Comparison of ENCODE assay signal across 12 cellular contexts in genomic region chr12:107779077-107779840, GRCh38. TPM values are rescaled to one million over a fixed set of nuclear protein-coding genes. Genes with fewer than 3 reads are reported as not detected.
DNase-seq lines count a peak whose midpoint lies in the region; ATAC-seq and TF ChIP-seq lines count a peak whose summit lies in the region.
"Had no signal": no experiment of that assay in that cellular context is flagged by ENCODE, and none has a peak within 500 bp of the region (broad histone marks: within the 10 kb centered on the region; RNA-seq: fewer than 3 reads in every experiment).

No MANE protein-coding gene starts in this region.

- CTCF ChIA-PET in T-cell (lab: Charles Lee), result interaction anchor here in 1 of 2 donors (0.6 kb wide), 1 partner anchor 103 kb away, joined by 5 read pairs; no protein-coding TSS in a partner anchor

- intact Hi-C loops in gastrocnemius medialis (cut with DNase I; ENCODE audit: low total_unique reads), result no loop called here

- H3K79me2 ChIP-seq in OCI-LY3 (ENCODE audit: low read length), result no peaks in the 10 kb centered on the region
- H3K79me2 ChIP-seq in osteoblast (ENCODE audit: insufficient read depth, low read length), result no peaks in the 10 kb centered on the region

- no peaks in the 10 kb centered on the region for H3K9me3 Mint-ChIP-seq in T-cell
- H3K9me3 Mint-ChIP-seq: activated naive CD8-positive, alpha-beta T cell treated with anti-CD3 and anti-CD28 coated beads for 36 hours had no signal

- ATAC-seq in GM19452 (IDR thresholded peaks at IDR 0.05; ENCODE audit: unreplicated experiment), result peak; percentile 78
- peak; percentile 56 for ATAC-seq in HG03060 (IDR thresholded peaks at IDR 0.05; ENCODE audit: low read depth, unreplicated experiment)
- no peak for ATAC-seq in gastrocnemius medialis
- no peak for ATAC-seq in T-cell (replicated peaks in 1 of 4)

- H3K4me1 Mint-ChIP-seq in T-cell, result peaks cover 8 to 12% (median 11%) of the 10 kb centered on the region in 3 donors

- DNase-seq in GM06990 (ENCODE audit: extremely low read depth, insufficient read length) (peak; percentile 32), gastrocnemius medialis (no peak), T-cell (no peak), NCI-H526 (lab: John Stamatoyannopoulos, UW) (no peak), osteoblast (ENCODE audit: insufficient read length, low spot score, missing footprints) (no peak)
- DNase-seq: activated naive CD8-positive, alpha-beta T cell treated with anti-CD3 and anti-CD28 coated beads for 36 hours; BE2C; esophagus squamous epithelium; NCI-H187 treated with DMSO at 0.1 percent for 48 hours had no signal

- H3K27me3 ChIP-seq in GM06990 (replicated peaks; ENCODE audit: control insufficient read depth, insufficient read depth, low read length), result peaks cover 2% of the 10 kb centered on the region; the same call in 1 of the 2 replicates
- H3K27me3 ChIP-seq in OCI-LY3 (ENCODE audit: low read depth, low read length), result peaks cover 68% of the 10 kb centered on the region
- H3K27me3 ChIP-seq in gastrocnemius medialis, result peaks cover 23 to 38% (median 23%) of the 10 kb centered on the region in 3 donors
- H3K27me3 ChIP-seq in osteoblast (ENCODE audit: insufficient read depth, low read length), result peaks cover 29% of the 10 kb centered on the region

- H3K4me3 ChIP-seq in GM06990 (replicated peaks; ENCODE audit: low read depth, low read length), result no peak overlapping the region
- peak overlapping the region; percentile 48 for H3K4me3 ChIP-seq in OCI-LY3 (ENCODE audit: low read length)
- no peak overlapping the region for H3K4me3 ChIP-seq in gastrocnemius medialis
- no peak overlapping the region for H3K4me3 ChIP-seq in osteoblast (ENCODE audit: insufficient read depth, low read length)
- H3K4me3 ChIP-seq: esophagus squamous epithelium had no signal

- no peak overlapping the region for H3K27ac Mint-ChIP-seq in T-cell
- H3K27ac Mint-ChIP-seq: activated naive CD8-positive, alpha-beta T cell treated with anti-CD3 and anti-CD28 coated beads for 36 hours had no signal

- H3K36me3 Mint-ChIP-seq in T-cell, result no peaks in the 10 kb centered on the region
- H3K36me3 Mint-ChIP-seq: activated naive CD8-positive, alpha-beta T cell treated with anti-CD3 and anti-CD28 coated beads for 36 hours had no signal

- peak overlapping the region; percentile 12; the same call in 1 of the 2 replicates for H3K27ac ChIP-seq in OCI-LY3 (ENCODE audit: low read length)
- no peak overlapping the region for H3K27ac ChIP-seq in gastrocnemius medialis
- H3K27ac ChIP-seq in osteoblast (ENCODE audit: low read depth, low read length), result no peak overlapping the region

- TF ChIP-seq POLR2A in gastrocnemius medialis (IDR thresholded peaks at IDR 0.05), result no peak

- no peak overlapping the region for H2AFZ ChIP-seq in OCI-LY3 (ENCODE audit: low read depth, low read length)
- no peak overlapping the region for H2AFZ ChIP-seq in osteoblast (ENCODE audit: low read length)

- POLR2A ChIA-PET in T-cell (lab: Charles Lee), result no interaction called here

- H3K27me3 Mint-ChIP-seq in T-cell, result peaks cover 55 to 58% of the 10 kb centered on the region in 2 donors

- no peak overlapping the region for H3K4me3 Mint-ChIP-seq in T-cell
- H3K4me3 Mint-ChIP-seq: activated naive CD8-positive, alpha-beta T cell treated with anti-CD3 and anti-CD28 coated beads for 36 hours had no signal

- H3K36me3 ChIP-seq in GM06990 (ENCODE audit: control insufficient read depth, insufficient read depth, low read length) (no peaks in the 10 kb centered on the region), OCI-LY3 (replicated peaks; ENCODE audit: low read depth, low read length) (no peaks in the 10 kb centered on the region), gastrocnemius medialis (no peaks in the 10 kb centered on the region), osteoblast (ENCODE audit: insufficient read depth, low read length) (no peaks in the 10 kb centered on the region)
- H3K36me3 ChIP-seq: BE2C, esophagus squamous epithelium had no signal

- H3K9ac ChIP-seq in OCI-LY3 (ENCODE audit: low read length), result no peak overlapping the region

- TF ChIP-seq CTCF in GM06990 (IDR thresholded peaks at IDR 0.05; ENCODE audit: insufficient read depth, low read length, poor library complexity, severe bottlenecking) (no peak), OCI-LY3 (IDR thresholded peaks at IDR 0.05; ENCODE audit: low read depth, low read length) (no peak), gastrocnemius medialis (IDR thresholded peaks at IDR 0.05 in 4 of 5, conservative IDR thresholded peaks at IDR 0.05 in 1 of 5) (no peak), osteoblast (IDR thresholded peaks at IDR 0.05; ENCODE audit: extremely low read depth, low read depth, low read length) (no peak)

- H3K9me3 ChIP-seq in OCI-LY3 (ENCODE audit: insufficient read depth, low read length) (no peaks in the 10 kb centered on the region), gastrocnemius medialis (no peaks in the 10 kb centered on the region), osteoblast (ENCODE audit: low read depth, low read length) (no peaks in the 10 kb centered on the region)
- H3K9me3 ChIP-seq: BE2C, esophagus squamous epithelium had no signal

- no peaks in the 10 kb centered on the region for H4K20me1 ChIP-seq in OCI-LY3 (ENCODE audit: insufficient read depth, low read length)
- H4K20me1 ChIP-seq in osteoblast (ENCODE audit: insufficient read depth, low read length), result no peaks in the 10 kb centered on the region

- H3K4me2 ChIP-seq in OCI-LY3 (ENCODE audit: low read length), result peak overlapping the region; percentile 80
- no peak overlapping the region for H3K4me2 ChIP-seq in osteoblast (ENCODE audit: insufficient read depth, low read length)

- in situ Hi-C loops in gastrocnemius medialis (cut with MboI; ENCODE audit: low sequenced_read_pairs in 4 of 4), result no loop called here

- peaks cover 37% of the 10 kb centered on the region for H3K4me1 ChIP-seq in OCI-LY3 (ENCODE audit: low read length)
- no peaks in the 10 kb centered on the region for H3K4me1 ChIP-seq in gastrocnemius medialis
- no peaks in the 10 kb centered on the region for H3K4me1 ChIP-seq in osteoblast (ENCODE audit: insufficient read depth, low read length)
- H3K4me1 ChIP-seq: BE2C had no signal

RNA-seq across cellular contexts. Expression of gene ASCL4, which starts 4.8 kb away (rescaled TPM):
- total RNA-seq in gastrocnemius medialis (not detected), T-cell (not detected), osteoblast (not detected in 2 replicates)
- total RNA-seq: activated naive CD8-positive, alpha-beta T cell treated with anti-CD3 and anti-CD28 coated beads for 36 hours had no signal

RNA-seq across cellular contexts. Expression of gene PRDM4, which starts 18.3 kb away (rescaled TPM):
- total RNA-seq in gastrocnemius medialis (10 to 100 TPM; 13.8 to 21.0 (median 19.2) TPM), T-cell (10 to 100 TPM; 30.2 to 42.4 (median 40.0) TPM), osteoblast (36.8 and 39.1 TPM in 2 replicates)

Comparison
In these comparisons a context has a peak if more than half of its experiments do, and no peak if none do; other contexts are left out.
1. ATAC-seq: peak in GM19452 (single experiment) and HG03060 (single experiment); none in gastrocnemius medialis (0 of 2) and T-cell (0 of 4).